1 cellular context compared by ENCODE assay signal in the genomic region with DNA sequence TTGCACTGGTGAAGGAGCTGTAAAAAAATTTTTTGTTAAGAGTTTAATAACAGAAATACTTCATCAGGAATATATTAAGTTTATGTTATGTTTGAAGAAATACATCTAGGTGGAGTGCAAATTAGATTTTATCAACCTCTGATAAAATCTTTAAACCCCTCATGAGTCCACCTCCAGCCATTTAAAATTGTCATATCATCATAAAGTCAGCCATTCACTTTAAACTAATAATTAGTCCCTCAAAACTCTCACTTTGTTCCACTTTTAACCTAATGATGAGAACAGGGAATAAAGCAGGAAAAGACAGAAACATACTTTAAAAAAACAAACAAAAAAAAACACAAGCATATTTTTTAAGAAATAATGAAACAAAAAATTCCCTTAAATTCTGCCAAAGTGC.
TF ChIP-seq lines count a peak whose summit lies in the region.

No MANE protein-coding gene starts in this region.

TF ChIP-seq in IMR-90, 13 proteins besides CTCF, POLR2A, EP300 and RAD21 (continued from another document):
- TF ChIP-seq BHLHE40 (IDR thresholded peaks at IDR 0.05; ENCODE audit: low read depth, low read length) (no peak), CHD1 (IDR thresholded peaks at IDR 0.05; ENCODE audit: low read depth, low read length) (no peak), MAZ (IDR thresholded peaks at IDR 0.05; ENCODE audit: borderline replicate concordance, low read depth, low read length) (no peak)
